ENCODE assay signal across 19 cellular contexts in genomic region chr6:84390334-84390733, GRCh38.
"Had no signal": no experiment of that assay in that cellular context is flagged by ENCODE, and none has a peak within 500 bp of the region (broad histone marks: within the 10 kb centered on the region; RNA-seq: fewer than 3 reads in every experiment).

No MANE protein-coding gene starts in this region.

- H3K36me3 ChIP-seq: colonic mucosa, esophagus muscularis mucosa, neutrophil, sigmoid colon, spleen, thoracic aorta, tibial nerve, upper lobe of left lung had no signal

- H3K4me1 ChIP-seq: colonic mucosa, esophagus muscularis mucosa, parathyroid adenoma, sigmoid colon, spleen, tibial nerve, upper lobe of left lung had no signal

- H3K4me3 ChIP-seq: colonic mucosa, esophagus muscularis mucosa, lung, mucosa of descending colon, sigmoid colon, spleen, thoracic aorta, tibial nerve, upper lobe of left lung had no signal

- H3K9me3 ChIP-seq: colonic mucosa, mucosa of descending colon, neutrophil, sigmoid colon, thoracic aorta had no signal

- DNase-seq: colonic mucosa; dermis blood vessel endothelial cell; effector memory CD4-positive, alpha-beta T cell; foreskin melanocyte; hypothalamus; kidney; mucosa of descending colon; naive B cell; right cardiac atrium; sigmoid colon; spleen; stimulated activated CD4-positive, alpha-beta T cell treated with anti-CD3 and anti-CD28 coated beads, Interleukin-4, amount 100 ng/mL, for 4 hours; upper lobe of left lung had no signal

- H3K27ac ChIP-seq: colonic mucosa, esophagus muscularis mucosa, neutrophil, parathyroid adenoma, sigmoid colon, spleen, thoracic aorta, tibial nerve, upper lobe of left lung had no signal

- H3K27me3 ChIP-seq: colonic mucosa, esophagus muscularis mucosa, neutrophil, sigmoid colon, spleen, tibial nerve, upper lobe of left lung had no signal
